Comparison of ENCODE assay signal across 8 cellular contexts in genomic region chr19:1929051-1929742, GRCh38. TPM values are rescaled to one million over a fixed set of nuclear protein-coding genes. Genes with fewer than 3 reads are reported as not detected.
DNase-seq lines count a peak whose midpoint lies in the region; ATAC-seq, FAIRE-seq and TF ChIP-seq lines count a peak whose summit lies in the region.

No MANE protein-coding gene starts in this region.

- peak overlapping the region; percentile 57 for H3K4me3 Mint-ChIP-seq in activated T-helper 17 cell treated with anti-CD3 and anti-CD28 coated beads, Interleukin-2, amount 50 U/mL, for 72 hours

- peaks cover 14% of the 10 kb centered on the region for H3K4me1 Mint-ChIP-seq in activated T-helper 17 cell treated with anti-CD3 and anti-CD28 coated beads, Interleukin-2, amount 50 U/mL, for 72 hours

- no peak for FAIRE-seq in RCC 7860 (lab: Jason Lieb, UNC)

- peak overlapping the region; percentile 66 for H2BK5ac ChIP-seq in neuronal stem cell (ENCODE audit: low read length)

- H3K36me3 ChIP-seq in HUES64 (ENCODE audit: insufficient read depth, low read length) (peaks cover 9% of the 10 kb centered on the region), neuronal stem cell (replicated peaks in 1 of 2; ENCODE audit: control insufficient read depth in 2 of 2, insufficient read depth in 2 of 2, low read length in 2 of 2) (peaks cover 10 to 17% of the 10 kb centered on the region in 2 donors), stomach smooth muscle (ENCODE audit: control insufficient read depth in 2 of 2, insufficient read depth in 2 of 2, low read length in 2 of 2) (no peaks in the 10 kb centered on the region)

- no peaks in the 10 kb centered on the region for H3K27me3 ChIP-seq in HUES64 (ENCODE audit: insufficient read depth, low read length)
- H3K27me3 ChIP-seq in neuronal stem cell (ENCODE audit: control insufficient read depth in 3 of 3, insufficient read depth in 3 of 3, low read depth in 1 of 3, low read length in 3 of 3), result peaks cover 0 to 8% (median 0%) of the 10 kb centered on the region in 3 experiments
- H3K27me3 ChIP-seq in stomach smooth muscle (ENCODE audit: control insufficient read depth in 1 of 2, insufficient read depth in 2 of 2, low read length in 2 of 2), result peaks cover 0 to 3% of the 10 kb centered on the region in 2 donors

- H3K4me2 ChIP-seq in neuronal stem cell (ENCODE audit: insufficient read depth, low read length, poor library complexity, severe bottlenecking), result peak overlapping the region; percentile 11

- no peak overlapping the region for H4K8ac ChIP-seq in neuronal stem cell (ENCODE audit: low read depth, low read length)

- no peak overlapping the region for H3K27ac Mint-ChIP-seq in activated T-helper 17 cell treated with anti-CD3 and anti-CD28 coated beads, Interleukin-2, amount 50 U/mL, for 72 hours

- H3K4me1 ChIP-seq in HUES64 (ENCODE audit: insufficient read depth, low read length), result no peaks in the 10 kb centered on the region
- peaks cover 3 to 4% of the 10 kb centered on the region in 2 donors for H3K4me1 ChIP-seq in neuronal stem cell (ENCODE audit: control insufficient read depth in 2 of 2, insufficient read depth in 1 of 2, low read depth in 1 of 2, low read length in 2 of 2)
- H3K4me1 ChIP-seq in stomach smooth muscle (ENCODE audit: control insufficient read depth, insufficient read depth, low read length), result peaks cover 9% of the 10 kb centered on the region

- H4K91ac ChIP-seq in neuronal stem cell (ENCODE audit: low read depth, low read length, poor library complexity), result no peak overlapping the region

- H3K9ac ChIP-seq in HUES64 (ENCODE audit: low read depth, low read length) (no peak overlapping the region), neuronal stem cell (ENCODE audit: low read depth, low read length, poor library complexity) (no peak overlapping the region), stomach smooth muscle (ENCODE audit: low read length in 2 of 2) (no peak overlapping the region)

- ATAC-seq in activated T-helper 17 cell treated with anti-CD3 and anti-CD28 coated beads, Interleukin-2, amount 50 U/mL, for 72 hours (replicated peaks), result peak; percentile 95
- no peak for ATAC-seq in HG03565 (IDR thresholded peaks at IDR 0.05; ENCODE audit: unreplicated experiment)

- DNase-seq in RCC 7860 (ENCODE audit: low spot score) (peak; percentile 44), fibroblast of villous mesenchyme (ENCODE audit: low read depth) (peak; percentile 68), neuronal stem cell (ENCODE audit: low spot score) (peak; percentile 81)

- H3K23ac ChIP-seq in neuronal stem cell (ENCODE audit: low read depth, low read length, poor library complexity), result peak overlapping the region; percentile 93

- H3K27me3 Mint-ChIP-seq in activated T-helper 17 cell treated with anti-CD3 and anti-CD28 coated beads, Interleukin-2, amount 50 U/mL, for 72 hours, result no peaks in the 10 kb centered on the region

- WGBS in HUES64, result 22% methylated on average over 40 of the region's 42 CpGs
- WGBS in neuronal stem cell (ENCODE audit: extremely low coverage in 2 of 2, insufficient read length in 2 of 2, insufficient replicate concordance in 1 of 2), 2 donors, result no CpG with 5 or more reads among the region's 42 CpGs

- H3K4me3 ChIP-seq in HUES64 (ENCODE audit: low read length) (peak overlapping the region; percentile 44), fibroblast of villous mesenchyme (ENCODE audit: low read depth, low read length) (peak overlapping the region; percentile 50), neuronal stem cell (ENCODE audit: low read length in 2 of 2) (no peak overlapping the region), stomach smooth muscle (ENCODE audit: low read length in 2 of 2) (peak overlapping the region; percentile 45 to 66)

- no peak overlapping the region for H2BK120ac ChIP-seq in neuronal stem cell (ENCODE audit: low read depth, low read length)

- H3K9me3 Mint-ChIP-seq in activated T-helper 17 cell treated with anti-CD3 and anti-CD28 coated beads, Interleukin-2, amount 50 U/mL, for 72 hours, result no peaks in the 10 kb centered on the region

- TF ChIP-seq CTCF in GM12872 (IDR thresholded peaks at IDR 0.05; ENCODE audit: insufficient read depth, low read depth, low read length), result peak; percentile 90
- peak; percentile 81 for TF ChIP-seq CTCF in fibroblast of villous mesenchyme (IDR thresholded peaks at IDR 0.05; ENCODE audit: insufficient read depth, low read depth, low read length)

- peak overlapping the region; percentile 84 for H2AK5ac ChIP-seq in neuronal stem cell (ENCODE audit: low read depth, low read length)

- H2BK12ac ChIP-seq in neuronal stem cell (ENCODE audit: low read length), result no peak overlapping the region

- H2AFZ ChIP-seq in neuronal stem cell (ENCODE audit: low read length), result peak overlapping the region; percentile 87

- H3K14ac ChIP-seq in neuronal stem cell (ENCODE audit: low read length), result peak overlapping the region; percentile 71

- peak overlapping the region; percentile 90 for H3K18ac ChIP-seq in neuronal stem cell (ENCODE audit: low read length)

- peak overlapping the region; percentile 97 for H2BK15ac ChIP-seq in neuronal stem cell (ENCODE audit: low read length)

- no peaks in the 10 kb centered on the region for H3K9me3 ChIP-seq in HUES64 (ENCODE audit: insufficient read depth, low read depth, low read length)
- H3K9me3 ChIP-seq in neuronal stem cell (replicated peaks in 1 of 2; ENCODE audit: control insufficient read depth in 2 of 2, insufficient read depth in 1 of 2, low read depth in 1 of 2, low read length in 2 of 2), result peaks cover 0 to 7% of the 10 kb centered on the region in 2 donors
- no peaks in the 10 kb centered on the region for H3K9me3 ChIP-seq in stomach smooth muscle (ENCODE audit: control insufficient read depth in 2 of 2, low read length in 2 of 2)

- no peaks in the 10 kb centered on the region for H3K36me3 Mint-ChIP-seq in activated T-helper 17 cell treated with anti-CD3 and anti-CD28 coated beads, Interleukin-2, amount 50 U/mL, for 72 hours (ENCODE audit: low read depth)

- H3K27ac ChIP-seq in HUES64 (ENCODE audit: low read depth, low read length) (no peak overlapping the region), neuronal stem cell (replicated peaks; ENCODE audit: low read length) (no peak overlapping the region), stomach smooth muscle (ENCODE audit: low read length) (no peak overlapping the region)

- H3K79me1 ChIP-seq in neuronal stem cell (ENCODE audit: low read depth, low read length), result peaks cover 2% of the 10 kb centered on the region

- no peak overlapping the region for H3K4ac ChIP-seq in neuronal stem cell (ENCODE audit: low read length)

RNA-seq across cellular contexts. Expression of gene CSNK1G2, which starts 11.8 kb away (rescaled TPM):
- polyA plus RNA-seq in HUES64 (2013, experiment 1 of 2), result 82.3 TPM
- 92.0 TPM for polyA plus RNA-seq in HUES64 (2013, experiment 2 of 2)
- 10 to 100 TPM; 50.2 to 50.7 TPM for total RNA-seq in activated T-helper 17 cell treated with anti-CD3 and anti-CD28 coated beads, Interleukin-2, amount 50 U/mL, for 72 hours
- total RNA-seq in fibroblast of villous mesenchyme, result 69.5 and 74.1 TPM in 2 replicates
- polyA plus RNA-seq in neuronal stem cell (2013, experiment 1 of 2), result 162 TPM
- 157 TPM for polyA plus RNA-seq in neuronal stem cell (2013, experiment 2 of 2)

RNA-seq across cellular contexts. Expression of gene ADAT3, which starts 24.0 kb away (rescaled TPM):
- polyA plus RNA-seq in HUES64 (2013, experiment 1 of 2), result 4.1 TPM
- 4.1 TPM for polyA plus RNA-seq in HUES64 (2013, experiment 2 of 2)
- 10 to 100 TPM; 11.6 to 12.2 TPM for total RNA-seq in activated T-helper 17 cell treated with anti-CD3 and anti-CD28 coated beads, Interleukin-2, amount 50 U/mL, for 72 hours
- total RNA-seq in fibroblast of villous mesenchyme, result 3.9 and 4.5 TPM in 2 replicates
- polyA plus RNA-seq in neuronal stem cell (2013, experiment 1 of 2), result 4.4 TPM
- 3.8 TPM for polyA plus RNA-seq in neuronal stem cell (2013, experiment 2 of 2)

RNA-seq across cellular contexts. Expression of gene SCAMP4, which starts 24.0 kb away (rescaled TPM):
- 31.7 TPM for polyA plus RNA-seq in HUES64 (2013, experiment 1 of 2)
- polyA plus RNA-seq in HUES64 (2013, experiment 2 of 2), result 32.5 TPM
- total RNA-seq in activated T-helper 17 cell treated with anti-CD3 and anti-CD28 coated beads, Interleukin-2, amount 50 U/mL, for 72 hours, result 10 to 100 TPM; 31.7 to 36.4 TPM
- 40.6 and 49.2 TPM in 2 replicates for total RNA-seq in fibroblast of villous mesenchyme
- polyA plus RNA-seq in neuronal stem cell (2013, experiment 1 of 2), result 49.3 TPM
- 49.1 TPM for polyA plus RNA-seq in neuronal stem cell (2013, experiment 2 of 2)

RNA-seq across cellular contexts. Expression of gene ABHD17A, which starts 43.9 kb away (rescaled TPM):
- 31.8 TPM for polyA plus RNA-seq in HUES64 (2013, experiment 1 of 2)
- 31.0 TPM for polyA plus RNA-seq in HUES64 (2013, experiment 2 of 2)
- total RNA-seq in activated T-helper 17 cell treated with anti-CD3 and anti-CD28 coated beads, Interleukin-2, amount 50 U/mL, for 72 hours, result 100 to 1,000 TPM in 1 of 2 donors, 10 to 100 TPM in 1; 84.4 to 109 TPM
- 45.8 and 62.2 TPM in 2 replicates for total RNA-seq in fibroblast of villous mesenchyme
- polyA plus RNA-seq in neuronal stem cell (2013, experiment 1 of 2), result 44.4 TPM
- polyA plus RNA-seq in neuronal stem cell (2013, experiment 2 of 2), result 44.1 TPM

Comparison
In these comparisons a context has a peak if more than half of its experiments do, and no peak if none do; other contexts are left out.
1. H3K4me3 ChIP-seq: peak in HUES64 (single experiment), fibroblast of villous mesenchyme (single experiment) and stomach smooth muscle (2 of 2); none in neuronal stem cell (0 of 2).
2. Peak in every context shown above with its lines, with median percentiles within 50 percentile points of each other: DNase-seq.